29 cellular contexts compared by ENCODE assay signal in the genomic region with DNA sequence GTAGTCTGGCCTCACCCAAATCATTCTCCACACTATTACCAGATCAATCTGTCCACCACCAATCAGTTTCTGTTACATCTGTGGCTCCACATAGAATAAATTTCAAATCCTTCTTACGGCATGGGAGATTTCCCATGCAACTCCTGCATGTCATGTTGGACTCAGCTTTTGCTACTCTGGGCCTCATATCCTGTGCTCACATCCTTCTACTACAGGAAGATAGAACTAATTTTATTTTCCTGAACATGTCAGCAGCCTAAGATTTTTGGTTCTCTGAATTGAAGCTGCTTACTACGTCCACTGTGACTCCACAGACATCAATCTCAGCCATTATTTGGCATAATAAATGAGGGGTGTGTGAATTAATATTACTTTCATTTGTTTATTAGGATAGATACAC.
"Had no signal": no experiment of that assay in that cellular context is flagged by ENCODE, and none has a peak within 500 bp of the region (broad histone marks: within the 10 kb centered on the region; RNA-seq: fewer than 3 reads in every experiment).

No MANE protein-coding gene starts in this region.

- H3K79me2 ChIP-seq: hepatocyte had no signal

- H3K27ac Mint-ChIP-seq: activated B cell treated with CpG ODN at 0.5 μM for 24 hours; activated CD4-positive, alpha-beta memory T cell treated with anti-CD3 and anti-CD28 coated beads for 36 hours; activated CD8-positive, alpha-beta memory T cell treated with anti-CD3 and anti-CD28 coated beads, Interleukin-2, amount 10 ng/mL, durations not matched to agents 7 days and 5 days; activated CD8-positive, alpha-beta T cell treated with anti-CD3 and anti-CD28 coated beads, Interleukin-2, amount 10 ng/mL, durations not matched to agents 7 days and 5 days; activated naive CD4-positive, alpha-beta T cell treated with anti-CD3 and anti-CD28 coated beads for 36 hours; activated naive CD4-positive, alpha-beta T cell treated with anti-CD3 and anti-CD28 coated beads, Interleukin-2, amount 50 U/mL, for 24 hours; activated naive CD8-positive, alpha-beta T cell treated with anti-CD3 and anti-CD28 coated beads for 36 hours; activated naive CD8-positive, alpha-beta T cell treated with anti-CD3 and anti-CD28 coated beads, Interleukin-2, amount 50 U/mL, for 24 hours; activated T-helper 1 cell treated with anti-CD3 and anti-CD28 coated beads, Interleukin-12 subunit alpha, Interleukin-12 subunit beta, Interleukin-2, Interleukin-4 antibody, amounts not matched to agents 30 ng/mL and 10 ng/mL and 1 ng/mL, durations not matched to agents 14 hours and 24 hours and 36 hours; activated T-helper 2 cell treated with anti-CD3 and anti-CD28 coated beads, Interferon-gamma antibody, Interleukin-2, Interleukin-4, amounts not matched to agents 10 μg/mL and 5 μg/mL and 100 μg/mL, durations not matched to agents 14 hours and 24 hours and 36 hours had no signal

- H3K4me3 Mint-ChIP-seq: activated B cell treated with CpG ODN at 0.5 μM for 24 hours; activated CD4-positive, alpha-beta memory T cell treated with anti-CD3 and anti-CD28 coated beads for 36 hours; activated CD8-positive, alpha-beta memory T cell treated with anti-CD3 and anti-CD28 coated beads, Interleukin-2, amount 10 ng/mL, durations not matched to agents 7 days and 5 days; activated CD8-positive, alpha-beta T cell treated with anti-CD3 and anti-CD28 coated beads, Interleukin-2, amount 10 ng/mL, durations not matched to agents 7 days and 5 days; activated naive CD4-positive, alpha-beta T cell treated with anti-CD3 and anti-CD28 coated beads for 36 hours; activated naive CD4-positive, alpha-beta T cell treated with anti-CD3 and anti-CD28 coated beads, Interleukin-2, amount 50 U/mL, for 24 hours; activated naive CD8-positive, alpha-beta T cell treated with anti-CD3 and anti-CD28 coated beads for 36 hours; activated naive CD8-positive, alpha-beta T cell treated with anti-CD3 and anti-CD28 coated beads, Interleukin-2, amount 50 U/mL, for 24 hours; activated T-helper 1 cell treated with anti-CD3 and anti-CD28 coated beads, Interleukin-12 subunit alpha, Interleukin-12 subunit beta, Interleukin-2, Interleukin-4 antibody, amounts not matched to agents 30 ng/mL and 10 ng/mL and 1 ng/mL, durations not matched to agents 14 hours and 24 hours and 36 hours had no signal

- H3K27me3 Mint-ChIP-seq: activated B cell treated with CpG ODN at 0.5 μM for 24 hours; activated CD4-positive, alpha-beta memory T cell treated with anti-CD3 and anti-CD28 coated beads for 36 hours; activated CD8-positive, alpha-beta memory T cell treated with anti-CD3 and anti-CD28 coated beads, Interleukin-2, amount 10 ng/mL, durations not matched to agents 7 days and 5 days; activated naive CD4-positive, alpha-beta T cell treated with anti-CD3 and anti-CD28 coated beads, Interleukin-2, amount 50 U/mL, for 24 hours; activated naive CD8-positive, alpha-beta T cell treated with anti-CD3 and anti-CD28 coated beads for 36 hours; activated naive CD8-positive, alpha-beta T cell treated with anti-CD3 and anti-CD28 coated beads, Interleukin-2, amount 50 U/mL, for 24 hours had no signal

- H3K27me3 ChIP-seq: adrenal gland, body of pancreas, esophagus muscularis mucosa, foreskin keratinocyte, gastrocnemius medialis, heart right ventricle, hepatocyte had no signal

- DNase-seq: activated B cell treated with CpG ODN at 0.5 μM for 24 hours; activated CD4-positive, alpha-beta memory T cell treated with anti-CD3 and anti-CD28 coated beads for 36 hours; activated CD4-positive, alpha-beta T cell treated with anti-CD3 and anti-CD28 coated beads for 48 hours; activated CD8-positive, alpha-beta memory T cell treated with anti-CD3 and anti-CD28 coated beads, Interleukin-2, amount 10 ng/mL, durations not matched to agents 7 days and 5 days; activated CD8-positive, alpha-beta memory T cell treated with anti-CD3 and anti-CD28 coated beads, Interleukin-2, amount 50 U/mL, for 4 hours; activated CD8-positive, alpha-beta T cell treated with anti-CD3 and anti-CD28 coated beads, Interleukin-2, amount 10 ng/mL, durations not matched to agents 7 days and 5 days; activated effector memory CD4-positive, alpha-beta T cell treated with anti-CD3 and anti-CD28 coated beads, Interleukin-2, amount 50 U/mL, for 16 hours; activated naive CD4-positive, alpha-beta T cell treated with anti-CD3 and anti-CD28 coated beads for 36 hours; activated naive CD8-positive, alpha-beta T cell treated with anti-CD3 and anti-CD28 coated beads for 36 hours; activated naive CD8-positive, alpha-beta T cell treated with anti-CD3 and anti-CD28 coated beads, Interleukin-2, amount 50 U/mL, for 24 hours; activated T-cell treated with anti-CD3 and anti-CD28 coated beads, Interleukin-2, amount 50 U/mL, for 1 hour; activated T-cell treated with anti-CD3 and anti-CD28 coated beads, Interleukin-2, amount 50 U/mL, for 48 hours; adrenal gland; amygdala; aorta; body of pancreas; caudate nucleus; cortex of kidney; effector CD8-positive, alpha-beta T cell; erythroblast; foreskin keratinocyte; gastrocnemius medialis; heart right ventricle; T-helper 2 cell had no signal

- H3K4me3 ChIP-seq: adrenal gland, body of pancreas, esophagus muscularis mucosa, gastrocnemius medialis, heart right ventricle, hepatocyte had no signal

- H3K9me3 ChIP-seq: adrenal gland, esophagus muscularis mucosa, gastrocnemius medialis, heart right ventricle had no signal

- H3K4me1 Mint-ChIP-seq: activated B cell treated with CpG ODN at 0.5 μM for 24 hours; activated CD8-positive, alpha-beta memory T cell treated with anti-CD3 and anti-CD28 coated beads, Interleukin-2, amount 10 ng/mL, durations not matched to agents 7 days and 5 days; activated naive CD4-positive, alpha-beta T cell treated with anti-CD3 and anti-CD28 coated beads, Interleukin-2, amount 50 U/mL, for 24 hours; activated naive CD8-positive, alpha-beta T cell treated with anti-CD3 and anti-CD28 coated beads for 36 hours; activated naive CD8-positive, alpha-beta T cell treated with anti-CD3 and anti-CD28 coated beads, Interleukin-2, amount 50 U/mL, for 24 hours had no signal

- H3K4me2 ChIP-seq: hepatocyte had no signal

- H3K36me3 Mint-ChIP-seq: activated CD4-positive, alpha-beta memory T cell treated with anti-CD3 and anti-CD28 coated beads for 36 hours; activated CD8-positive, alpha-beta memory T cell treated with anti-CD3 and anti-CD28 coated beads, Interleukin-2, amount 10 ng/mL, durations not matched to agents 7 days and 5 days; activated naive CD4-positive, alpha-beta T cell treated with anti-CD3 and anti-CD28 coated beads, Interleukin-2, amount 50 U/mL, for 24 hours; activated naive CD8-positive, alpha-beta T cell treated with anti-CD3 and anti-CD28 coated beads for 36 hours had no signal

- H3K9me3 Mint-ChIP-seq: activated B cell treated with CpG ODN at 0.5 μM for 24 hours; activated naive CD4-positive, alpha-beta T cell treated with anti-CD3 and anti-CD28 coated beads, Interleukin-2, amount 50 U/mL, for 24 hours; activated naive CD8-positive, alpha-beta T cell treated with anti-CD3 and anti-CD28 coated beads for 36 hours; activated T-helper 2 cell treated with anti-CD3 and anti-CD28 coated beads, Interferon-gamma antibody, Interleukin-2, Interleukin-4, amounts not matched to agents 10 μg/mL and 5 μg/mL and 100 μg/mL, durations not matched to agents 14 hours and 24 hours and 36 hours had no signal

- H3K36me3 ChIP-seq: adrenal gland, esophagus muscularis mucosa, gastrocnemius medialis, heart right ventricle had no signal

- H3K27ac ChIP-seq: adrenal gland, body of pancreas, esophagus muscularis mucosa, foreskin keratinocyte, gastrocnemius medialis, hepatocyte had no signal

- H3K4me1 ChIP-seq: adrenal gland, body of pancreas, esophagus muscularis mucosa, foreskin keratinocyte, gastrocnemius medialis had no signal
